9 cellular contexts compared by ENCODE assay signal in the genomic region with DNA sequence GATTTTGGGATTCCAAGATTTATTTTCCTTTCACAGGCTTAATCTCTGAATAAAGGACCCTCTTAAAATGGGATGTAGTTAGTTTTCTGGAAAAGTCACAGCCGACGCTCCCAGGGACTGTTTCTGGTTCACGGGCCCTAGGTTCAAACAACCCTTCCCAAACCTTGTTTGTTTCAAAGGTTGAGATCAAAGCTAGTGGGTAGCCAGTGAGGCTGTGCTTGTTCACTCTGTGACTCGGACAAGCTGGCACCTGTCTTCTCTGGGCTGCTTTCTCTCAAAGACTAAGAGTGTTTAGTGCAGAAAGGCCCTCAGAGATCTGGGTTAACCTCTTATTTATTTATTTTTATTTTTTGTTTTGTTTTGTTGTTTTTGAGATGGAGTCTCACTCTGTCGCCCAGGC. TPM values are rescaled to one million over a fixed set of nuclear protein-coding genes. Genes with fewer than 3 reads are reported as not detected.
DNase-seq lines count a peak whose midpoint lies in the region; ATAC-seq and TF ChIP-seq lines count a peak whose summit lies in the region.
"Had no signal": no experiment of that assay in that cellular context is flagged by ENCODE, and none has a peak within 500 bp of the region (broad histone marks: within the 10 kb centered on the region; RNA-seq: fewer than 3 reads in every experiment).

No MANE protein-coding gene starts in this region.

- peak overlapping the region; percentile 53 for H2AFZ ChIP-seq in GM23248

- peak overlapping the region; percentile 60 for H3K9ac ChIP-seq in GM23248

- H3K4me2 ChIP-seq in GM23248 (ENCODE audit: unreplicated experiment) = peak overlapping the region; percentile 22

- H3K36me3 Mint-ChIP-seq in effector memory CD8-positive, alpha-beta T cell (ENCODE audit: insufficient read depth) = no peaks in the 10 kb centered on the region
- no peaks in the 10 kb centered on the region for H3K36me3 Mint-ChIP-seq in activated T-helper 1 cell treated with anti-CD3 and anti-CD28 coated beads, Interleukin-12 subunit alpha, Interleukin-12 subunit beta, Interleukin-2, Interleukin-4 antibody, amounts not matched to agents 30 ng/mL and 10 ng/mL and 1 ng/mL, durations not matched to agents 14 hours and 24 hours and 36 hours (ENCODE audit: low read depth)

- TF ChIP-seq CTCF in ascending aorta (IDR thresholded peaks at IDR 0.05) (no peak), gastrocnemius medialis (IDR thresholded peaks at IDR 0.05 in 4 of 5, conservative IDR thresholded peaks at IDR 0.05 in 1 of 5) (no peak)

- H3K9me3 Mint-ChIP-seq in effector memory CD8-positive, alpha-beta T cell = no peaks in the 10 kb centered on the region
- no peaks in the 10 kb centered on the region for H3K9me3 Mint-ChIP-seq in activated T-helper 1 cell treated with anti-CD3 and anti-CD28 coated beads, Interleukin-12 subunit alpha, Interleukin-12 subunit beta, Interleukin-2, Interleukin-4 antibody, amounts not matched to agents 30 ng/mL and 10 ng/mL and 1 ng/mL, durations not matched to agents 14 hours and 24 hours and 36 hours

- in situ Hi-C loops in GM23248 (cut with MboI) (no loop called here), gastrocnemius medialis (cut with MboI; ENCODE audit: low sequenced_read_pairs in 4 of 4) (no loop called here)

- H3K27ac ChIP-seq in GM23248 (peak overlapping the region; percentile 100), ascending aorta (peak overlapping the region; percentile 97 to 98), layer of hippocampus (ENCODE audit: low read depth, low read length) (peak overlapping the region; percentile 100), gastrocnemius medialis (peak overlapping the region; percentile 93 to 99 (median 94))

- H3K27me3 Mint-ChIP-seq in effector memory CD8-positive, alpha-beta T cell = no peaks in the 10 kb centered on the region
- peaks cover 6% of the 10 kb centered on the region for H3K27me3 Mint-ChIP-seq in activated T-helper 1 cell treated with anti-CD3 and anti-CD28 coated beads, Interleukin-12 subunit alpha, Interleukin-12 subunit beta, Interleukin-2, Interleukin-4 antibody, amounts not matched to agents 30 ng/mL and 10 ng/mL and 1 ng/mL, durations not matched to agents 14 hours and 24 hours and 36 hours (ENCODE audit: insufficient read depth)

- ATAC-seq in gastrocnemius medialis (no peak), GM21825 (IDR thresholded peaks at IDR 0.05; ENCODE audit: unreplicated experiment) (no peak)
- no peak for ATAC-seq in effector memory CD8-positive, alpha-beta T cell (replicated peaks)

- no peak for TF ChIP-seq POLR2A in gastrocnemius medialis (IDR thresholded peaks at IDR 0.05)

- no peaks in the 10 kb centered on the region for H4K20me1 ChIP-seq in GM23248 (ENCODE audit: insufficient read depth)

- no peak overlapping the region for H3K4me3 Mint-ChIP-seq in effector memory CD8-positive, alpha-beta T cell
- H3K4me3 Mint-ChIP-seq in activated T-helper 1 cell treated with anti-CD3 and anti-CD28 coated beads, Interleukin-12 subunit alpha, Interleukin-12 subunit beta, Interleukin-2, Interleukin-4 antibody, amounts not matched to agents 30 ng/mL and 10 ng/mL and 1 ng/mL, durations not matched to agents 14 hours and 24 hours and 36 hours = no peak overlapping the region

- peak; percentile 49 for DNase-seq in GM23248
- DNase-seq in ascending aorta (ENCODE audit: low spot score in 2 of 2) = no peak
- peak in 1 of 2 donors; percentile 10 for DNase-seq in gastrocnemius medialis
- no peak for DNase-seq in cerebellum (ENCODE audit: low spot score)
- DNase-seq in effector memory CD8-positive, alpha-beta T cell = no peak
- no peak for DNase-seq in activated T-helper 1 cell treated with anti-CD3 and anti-CD28 coated beads, Interleukin-12 subunit alpha, Interleukin-12 subunit beta, Interleukin-2, Interleukin-4 antibody, amounts not matched to agents 30 ng/mL and 10 ng/mL and 1 ng/mL, durations not matched to agents 14 hours and 24 hours and 36 hours (ENCODE audit: low spot score)
- DNase-seq: activated T-cell treated with anti-CD3 and anti-CD28 coated beads, Interleukin-2, amount 50 U/mL, for 48 hours had no signal

- H3K27me3 ChIP-seq in GM23248 (replicated peaks; ENCODE audit: insufficient read depth) (no peaks in the 10 kb centered on the region), ascending aorta (no peaks in the 10 kb centered on the region), layer of hippocampus (ENCODE audit: control insufficient read depth, insufficient read depth, low read length) (peaks cover 4% of the 10 kb centered on the region), gastrocnemius medialis (no peaks in the 10 kb centered on the region)

- WGBS in GM23248 (ENCODE audit: low coverage in 1 of 2, low lambda C conversion rate in 2 of 2, missing lambda C conversion rate in 2 of 2), 2 experiments = 32% methylated on average over 5 of the region's 5 CpGs

- H3K4me1 ChIP-seq in GM23248 (ENCODE audit: insufficient read depth) (peaks cover 71% of the 10 kb centered on the region), ascending aorta (peaks cover 39 to 72% of the 10 kb centered on the region in 2 donors), gastrocnemius medialis (peaks cover 46 to 68% of the 10 kb centered on the region in 2 donors)

- no peak overlapping the region for H3K27ac Mint-ChIP-seq in effector memory CD8-positive, alpha-beta T cell
- no peak overlapping the region for H3K27ac Mint-ChIP-seq in activated T-helper 1 cell treated with anti-CD3 and anti-CD28 coated beads, Interleukin-12 subunit alpha, Interleukin-12 subunit beta, Interleukin-2, Interleukin-4 antibody, amounts not matched to agents 30 ng/mL and 10 ng/mL and 1 ng/mL, durations not matched to agents 14 hours and 24 hours and 36 hours

- H3K79me2 ChIP-seq in GM23248 (ENCODE audit: insufficient read depth) = peaks cover 66% of the 10 kb centered on the region

- intact Hi-C loops in ascending aorta (cut with DNase I) (no loop called here), gastrocnemius medialis (cut with DNase I; ENCODE audit: low total_unique reads) (no loop called here)
- intact Hi-C loops in activated T-helper 1 cell treated with anti-CD3 and anti-CD28 coated beads, Interleukin-12 subunit alpha, Interleukin-12 subunit beta, Interleukin-2, Interleukin-4 antibody, amounts not matched to agents 30 ng/mL and 10 ng/mL and 1 ng/mL, durations not matched to agents 14 hours and 24 hours and 36 hours (cut with micrococcal nuclease) = no loop called here

- 0 out of 2 replicates have a peak overlapping the region, but pooled peaks have one; percentile 15 for H3K4me3 ChIP-seq in GM23248
- H3K4me3 ChIP-seq in ascending aorta = no peak overlapping the region
- H3K4me3 ChIP-seq in gastrocnemius medialis = no peak overlapping the region

- H3K9me3 ChIP-seq in GM23248 (ENCODE audit: low read depth) (no peaks in the 10 kb centered on the region), ascending aorta (no peaks in the 10 kb centered on the region), gastrocnemius medialis (no peaks in the 10 kb centered on the region)

- H3K4me1 Mint-ChIP-seq in effector memory CD8-positive, alpha-beta T cell (ENCODE audit: low read depth in 2 of 2) = peaks cover 0 to 3% of the 10 kb centered on the region in 2 donors
- peaks cover 29% of the 10 kb centered on the region for H3K4me1 Mint-ChIP-seq in activated T-helper 1 cell treated with anti-CD3 and anti-CD28 coated beads, Interleukin-12 subunit alpha, Interleukin-12 subunit beta, Interleukin-2, Interleukin-4 antibody, amounts not matched to agents 30 ng/mL and 10 ng/mL and 1 ng/mL, durations not matched to agents 14 hours and 24 hours and 36 hours (ENCODE audit: low read depth)

- H3K36me3 ChIP-seq in GM23248 (ENCODE audit: low read depth) (no peaks in the 10 kb centered on the region), ascending aorta (no peaks in the 10 kb centered on the region), gastrocnemius medialis (no peaks in the 10 kb centered on the region)

- no peaks in the 10 kb centered on the region for H3K9me2 ChIP-seq in GM23248 (ENCODE audit: insufficient read depth)

- H3F3A ChIP-seq in GM23248 (ENCODE audit: insufficient read depth) = peaks cover 59% of the 10 kb centered on the region

RNA-seq across cellular contexts. Expression of a gene that starts 13.0 kb away (rescaled TPM):
- total RNA-seq in GM23248 (2014; rRNA removed; shearing (Covaris generic)) = 2,638 and 3,272 TPM in 2 replicates
- polyA plus RNA-seq in GM23248 (2016; fragmentation: Nextera tagmentation; extraction: Ambion mirVana) = 7,376 and 13,207 TPM in 2 replicates
- 8,553 TPM for total RNA-seq in ascending aorta
- 1,000 to 10,000 TPM in 3 of 4 donors, 100 to 1,000 TPM in 1; 874 to 6,745 (median 1,938) TPM for total RNA-seq in gastrocnemius medialis
- 17,703 TPM for total RNA-seq in cerebellum
- total RNA-seq in activated T-helper 1 cell treated with anti-CD3 and anti-CD28 coated beads, Interleukin-12 subunit alpha, Interleukin-12 subunit beta, Interleukin-2, Interleukin-4 antibody, amounts not matched to agents 30 ng/mL and 10 ng/mL and 1 ng/mL, durations not matched to agents 14 hours and 24 hours and 36 hours = 5,323 and 5,421 TPM in 2 replicates

RNA-seq across cellular contexts. Expression of a gene that starts 39.1 kb away (rescaled TPM):
- total RNA-seq in GM23248 (2014; rRNA removed; shearing (Covaris generic)) = 115 and 133 TPM in 2 replicates
- 90.7 and 98.6 TPM in 2 replicates for polyA plus RNA-seq in GM23248 (2016; fragmentation: Nextera tagmentation; extraction: Ambion mirVana)
- total RNA-seq in ascending aorta (220 TPM), gastrocnemius medialis (100 to 1,000 TPM; 120 to 162 (median 133) TPM), cerebellum (30.7 TPM)
- 103 and 109 TPM in 2 replicates for total RNA-seq in activated T-helper 1 cell treated with anti-CD3 and anti-CD28 coated beads, Interleukin-12 subunit alpha, Interleukin-12 subunit beta, Interleukin-2, Interleukin-4 antibody, amounts not matched to agents 30 ng/mL and 10 ng/mL and 1 ng/mL, durations not matched to agents 14 hours and 24 hours and 36 hours
